18 cellular contexts compared by ENCODE assay signal in genomic region chr22:31853736-31854500, GRCh38.
"Had no signal": no experiment of that assay in that cellular context is flagged by ENCODE, and none has a peak within 500 bp of the region (broad histone marks: within the 10 kb centered on the region; RNA-seq: fewer than 3 reads in every experiment).

No MANE protein-coding gene starts in this region.

- H3K4me1 Mint-ChIP-seq: activated naive CD8-positive, alpha-beta T cell treated with anti-CD3 and anti-CD28 coated beads for 36 hours; T-cell had no signal

- H3K9me3 Mint-ChIP-seq: activated naive CD8-positive, alpha-beta T cell treated with anti-CD3 and anti-CD28 coated beads for 36 hours; neural progenitor cell; stimulated activated naive CD8-positive, alpha-beta T cell treated with anti-CD3 and anti-CD28 coated beads, Interleukin-15, Interleukin-2, amounts not matched to agents 100 ng/mL and 50 ng/mL, for 24 hours; T-cell; type B pancreatic cell had no signal

- ATAC-seq: gastroesophageal sphincter, heart right ventricle, left ventricle myocardium superior, psoas muscle, right cardiac atrium, T-cell had no signal

- H3K27ac Mint-ChIP-seq: activated naive CD8-positive, alpha-beta T cell treated with anti-CD3 and anti-CD28 coated beads for 36 hours; stimulated activated naive CD8-positive, alpha-beta T cell treated with anti-CD3 and anti-CD28 coated beads, Interleukin-15, Interleukin-2, amounts not matched to agents 100 ng/mL and 50 ng/mL, for 24 hours; T-cell; type B pancreatic cell had no signal

- H3K36me3 Mint-ChIP-seq: activated naive CD8-positive, alpha-beta T cell treated with anti-CD3 and anti-CD28 coated beads for 36 hours had no signal

- DNase-seq: activated CD4-positive, alpha-beta T cell treated with anti-CD3 and anti-CD28 coated beads, Interleukin-2, amount 50 U/mL, for 4 hours; activated gamma-delta T cell treated with Interleukin-2 at 50 U/mL for 16 hours; activated naive CD8-positive, alpha-beta T cell treated with anti-CD3 and anti-CD28 coated beads for 36 hours; amniotic stem cell; colonic mucosa; erythroblast; heart right ventricle; left ventricle myocardium superior; ovary; psoas muscle; right cardiac atrium; T-cell; T1000; testis had no signal

- H3K27me3 Mint-ChIP-seq: activated naive CD8-positive, alpha-beta T cell treated with anti-CD3 and anti-CD28 coated beads for 36 hours; stimulated activated naive CD8-positive, alpha-beta T cell treated with anti-CD3 and anti-CD28 coated beads, Interleukin-15, Interleukin-2, amounts not matched to agents 100 ng/mL and 50 ng/mL, for 24 hours; T-cell; type B pancreatic cell had no signal

- H3K4me3 Mint-ChIP-seq: activated naive CD8-positive, alpha-beta T cell treated with anti-CD3 and anti-CD28 coated beads for 36 hours; neural progenitor cell; stimulated activated naive CD8-positive, alpha-beta T cell treated with anti-CD3 and anti-CD28 coated beads, Interleukin-15, Interleukin-2, amounts not matched to agents 100 ng/mL and 50 ng/mL, for 24 hours; T-cell; type B pancreatic cell had no signal
